Comparison of ENCODE assay signal across 21 cellular contexts in the genomic region with DNA sequence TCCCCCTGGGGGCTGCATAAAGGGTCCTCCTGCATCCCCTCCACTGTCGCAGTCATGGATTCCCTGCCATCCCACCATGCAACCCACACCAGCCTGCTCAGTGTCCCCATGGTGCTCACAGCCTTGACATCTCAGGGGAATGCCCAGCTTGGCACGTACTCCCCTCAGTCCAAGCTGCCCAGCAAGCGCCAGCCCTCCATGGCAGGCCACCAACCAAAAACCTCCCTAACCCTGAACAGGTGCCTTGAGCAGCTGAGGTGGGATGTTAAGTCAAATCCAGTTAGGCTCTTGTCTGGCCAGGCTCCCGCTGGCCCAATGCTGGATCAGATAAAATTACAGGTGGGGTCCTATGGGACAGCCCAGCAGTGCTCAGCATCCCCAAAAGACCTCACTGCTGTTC. TPM values are rescaled to one million over a fixed set of nuclear protein-coding genes. Genes with fewer than 3 reads are reported as not detected.
DNase-seq lines count a peak whose midpoint lies in the region; ATAC-seq and TF ChIP-seq lines count a peak whose summit lies in the region.
"Had no signal": no experiment of that assay in that cellular context is flagged by ENCODE, and none has a peak within 500 bp of the region (broad histone marks: within the 10 kb centered on the region; RNA-seq: fewer than 3 reads in every experiment).

No MANE protein-coding gene starts in this region.

- no peaks in the 10 kb centered on the region for H3K79me2 ChIP-seq in smooth muscle cell (ENCODE audit: low read depth)

- no peak overlapping the region for H2AFZ ChIP-seq in smooth muscle cell (ENCODE audit: low read depth)

- CTCF ChIA-PET in Calu3 (lab: Charles Lee) = interaction anchor here (0.7 to 2.6 kb wide), 4 partner anchors 63 to 88 kb away, joined by 4 to 13 read pairs (median 8); no protein-coding TSS in a partner anchor

- H3K27ac Mint-ChIP-seq in Calu3 (ENCODE audit: unreplicated experiment) (peak overlapping the region; percentile 72), mesothelial cell of epicardium (peak overlapping the region; percentile 97), glutamatergic neuron (ENCODE audit: unreplicated experiment) (no peak overlapping the region)
- no peak overlapping the region for H3K27ac Mint-ChIP-seq in activated T-helper 17 cell treated with anti-CD3 and anti-CD28 coated beads, Interleukin-2, amount 50 U/mL, for 72 hours
- H3K27ac Mint-ChIP-seq: H9 had no signal

- H3K9me3 Mint-ChIP-seq in Calu3 (ENCODE audit: low read depth, unreplicated experiment) (no peaks in the 10 kb centered on the region), mesothelial cell of epicardium (no peaks in the 10 kb centered on the region), glutamatergic neuron (ENCODE audit: unreplicated experiment) (peaks cover 2% of the 10 kb centered on the region)
- H3K9me3 Mint-ChIP-seq in activated T-helper 17 cell treated with anti-CD3 and anti-CD28 coated beads, Interleukin-2, amount 50 U/mL, for 72 hours = no peaks in the 10 kb centered on the region

- no peak for ATAC-seq in left colon
- no peak for ATAC-seq in activated T-helper 17 cell treated with anti-CD3 and anti-CD28 coated beads, Interleukin-2, amount 50 U/mL, for 72 hours (replicated peaks)
- ATAC-seq: GM12878 had no signal

- TF ChIP-seq CTCF in Calu3 (IDR thresholded peaks at IDR 0.05; ENCODE audit: unreplicated experiment) (no peak), breast epithelium (IDR thresholded peaks at IDR 0.05) (no peak), mesothelial cell of epicardium (IDR thresholded peaks at IDR 0.05; ENCODE audit: unreplicated experiment) (no peak), smooth muscle cell (IDR thresholded peaks at IDR 0.05; ENCODE audit: borderline replicate concordance, insufficient read depth, poor library complexity, severe bottlenecking) (no peak), glutamatergic neuron (IDR thresholded peaks at IDR 0.05; ENCODE audit: partially characterized antibody, unreplicated experiment) (no peak)

- H3K4me3 Mint-ChIP-seq in Calu3 (ENCODE audit: low read depth, unreplicated experiment) (peak overlapping the region; percentile 68), mesothelial cell of epicardium (peak overlapping the region; percentile 54), glutamatergic neuron (ENCODE audit: unreplicated experiment) (no peak overlapping the region)
- no peak overlapping the region for H3K4me3 Mint-ChIP-seq in activated T-helper 17 cell treated with anti-CD3 and anti-CD28 coated beads, Interleukin-2, amount 50 U/mL, for 72 hours
- H3K4me3 Mint-ChIP-seq: H9 had no signal

- H3K27me3 Mint-ChIP-seq in Calu3 (ENCODE audit: unreplicated experiment) (no peaks in the 10 kb centered on the region), mesothelial cell of epicardium (ENCODE audit: low read depth) (peaks cover 2% of the 10 kb centered on the region), glutamatergic neuron (ENCODE audit: unreplicated experiment) (peaks cover 9% of the 10 kb centered on the region)
- peaks cover 11% of the 10 kb centered on the region for H3K27me3 Mint-ChIP-seq in activated T-helper 17 cell treated with anti-CD3 and anti-CD28 coated beads, Interleukin-2, amount 50 U/mL, for 72 hours

- H3F3A ChIP-seq in smooth muscle cell (ENCODE audit: low read depth) = no peaks in the 10 kb centered on the region

- H3K4me1 ChIP-seq in breast epithelium = no peaks in the 10 kb centered on the region
- no peaks in the 10 kb centered on the region for H3K4me1 ChIP-seq in smooth muscle cell (ENCODE audit: low read depth)
- H3K4me1 ChIP-seq: BE2C, Peyer's patch had no signal

- peak overlapping the region in 2 of 3 donors; percentile 45 to 65 for H3K4me3 ChIP-seq in breast epithelium
- H3K4me3 ChIP-seq in smooth muscle cell = peak overlapping the region; percentile 27
- H3K4me3 ChIP-seq: GM12878, Peyer's patch had no signal

- H3K4me1 Mint-ChIP-seq in Calu3 (ENCODE audit: low read depth, unreplicated experiment) (peaks cover 49% of the 10 kb centered on the region), mesothelial cell of epicardium (peaks cover 49% of the 10 kb centered on the region), glutamatergic neuron (ENCODE audit: low read depth, unreplicated experiment) (no peaks in the 10 kb centered on the region)
- no peaks in the 10 kb centered on the region for H3K4me1 Mint-ChIP-seq in activated T-helper 17 cell treated with anti-CD3 and anti-CD28 coated beads, Interleukin-2, amount 50 U/mL, for 72 hours

- TSS peak; percentile 74 for BruUV-seq in Calu3 (replicated peaks; lab: Mats Ljungman, UMichigan)

- H3K9me3 ChIP-seq in breast epithelium (no peaks in the 10 kb centered on the region), smooth muscle cell (replicated peaks; ENCODE audit: low read depth) (no peaks in the 10 kb centered on the region)
- H3K9me3 ChIP-seq: BE2C, Peyer's patch had no signal

- H3K4me2 ChIP-seq in smooth muscle cell = peak overlapping the region; percentile 73

- intact Hi-C loops in Calu3 (cut with micrococcal nuclease; ENCODE audit: unreplicated experiment) = loop anchor here (5.0 kb wide), 1 partner anchor 72 kb away; no protein-coding TSS in a partner anchor
- intact Hi-C loops in breast epithelium (cut with DNase I; ENCODE audit: low total_unique reads) = no loop called here
- intact Hi-C loops in left colon (cut with DNase I, micrococcal nuclease) = no loop called here

- H3K27ac ChIP-seq in breast epithelium (peak overlapping the region; percentile 92 to 93), smooth muscle cell (ENCODE audit: low read depth) (peak overlapping the region; percentile 64)
- H3K27ac ChIP-seq: HL-60, Peyer's patch had no signal

- H4K20me1 ChIP-seq in smooth muscle cell (ENCODE audit: low read depth) = no peaks in the 10 kb centered on the region

- no peak for DNase-seq in Calu3
- no peak for DNase-seq in breast epithelium (ENCODE audit: low spot score in 2 of 2)
- DNase-seq in mesothelial cell of epicardium (ENCODE audit: low spot score in 2 of 2, unreplicated experiment in 2 of 2) = no peak
- DNase-seq in smooth muscle cell (lab: John Stamatoyannopoulos, UW; ENCODE audit: unreplicated experiment) = no peak
- no peak for DNase-seq in left colon
- DNase-seq in D341Med (ENCODE audit: low spot score) = no peak
- no peak for DNase-seq in glutamatergic neuron
- DNase-seq: BE2C, DND-41, H9, KBM-7, NCI-H1092 treated with DMSO at 0.1 percent for 48 hours, NCI-H1436 treated with DMSO at 0.1 percent for 48 hours, NCI-H1930, NCI-H2227 treated with DMSO at 0.1 percent for 48 hours, NCI-H510A had no signal

- no peak for TF ChIP-seq POLR2A in breast epithelium (IDR thresholded peaks at IDR 0.05)

- peaks cover 25% of the 10 kb centered on the region for H3K36me3 Mint-ChIP-seq in Calu3 (ENCODE audit: insufficient read depth, unreplicated experiment)
- no peaks in the 10 kb centered on the region for H3K36me3 Mint-ChIP-seq in mesothelial cell of epicardium
- no peaks in the 10 kb centered on the region for H3K36me3 Mint-ChIP-seq in activated T-helper 17 cell treated with anti-CD3 and anti-CD28 coated beads, Interleukin-2, amount 50 U/mL, for 72 hours (ENCODE audit: low read depth)
- peaks cover 8% of the 10 kb centered on the region for H3K36me3 Mint-ChIP-seq in glutamatergic neuron (ENCODE audit: unreplicated experiment)

- WGBS in smooth muscle cell (ENCODE audit: low lambda C conversion rate) = 91% methylated on average over 4 of the region's 4 CpGs

- no peak overlapping the region for H3K9ac ChIP-seq in smooth muscle cell (ENCODE audit: low read depth)

- H3K36me3 ChIP-seq in breast epithelium = no peaks in the 10 kb centered on the region
- H3K36me3 ChIP-seq in smooth muscle cell (ENCODE audit: low read depth) = no peaks in the 10 kb centered on the region
- H3K36me3 ChIP-seq: BE2C, Peyer's patch had no signal

- H3K27me3 ChIP-seq in breast epithelium (no peaks in the 10 kb centered on the region), smooth muscle cell (ENCODE audit: low read depth) (no peaks in the 10 kb centered on the region)
- H3K27me3 ChIP-seq: BE2C, Peyer's patch had no signal

RNA-seq across cellular contexts. Expression of a gene that starts 0.3 kb away (rescaled TPM):
- 35.7 and 39.1 TPM in 2 replicates for total RNA-seq in Calu3 (2022)
- 10 to 100 TPM in 2 of 3 donors, under 1 TPM in 1; 0.16 to 97.0 (median 52.1) TPM for total RNA-seq in breast epithelium
- 27.6 to 28.3 TPM (median 27.9 TPM) in 3 replicates for total RNA-seq in mesothelial cell of epicardium
- total RNA-seq in smooth muscle cell = 25.4 and 33.0 TPM in 2 replicates
- 7.1 and 41.2 TPM in 2 replicates for polyA plus RNA-seq in smooth muscle cell
- total RNA-seq in left colon = not detected
- total RNA-seq in activated T-helper 17 cell treated with anti-CD3 and anti-CD28 coated beads, Interleukin-2, amount 50 U/mL, for 72 hours = not detected
- total RNA-seq in glutamatergic neuron (ENCODE audit: unreplicated experiment) = not detected
- total RNA-seq: GM12878, HT-29, Peyer's patch had no signal
- polyA plus RNA-seq: GM12878 had no signal

Comparison
In these comparisons a context has a peak if more than half of its experiments do, and no peak if none do; other contexts are left out.
1. H3K27ac Mint-ChIP-seq: peak in Calu3 (single experiment) and mesothelial cell of epicardium (single experiment); none in activated T-helper 17 cell treated with anti-CD3 and anti-CD28 coated beads, Interleukin-2, amount 50 U/mL, for 72 hours (single experiment) and glutamatergic neuron (single experiment).
2. H3K4me3 Mint-ChIP-seq: peak in Calu3 (single experiment) and mesothelial cell of epicardium (single experiment); none in activated T-helper 17 cell treated with anti-CD3 and anti-CD28 coated beads, Interleukin-2, amount 50 U/mL, for 72 hours (single experiment) and glutamatergic neuron (single experiment).